Comparison of ENCODE assay signal across 9 cellular contexts in genomic region chr3:11600501-11601282, GRCh38. TPM values are rescaled to one million over a fixed set of nuclear protein-coding genes. Genes with fewer than 3 reads are reported as not detected.
DNase-seq lines count a peak whose midpoint lies in the region; ATAC-seq and TF ChIP-seq lines count a peak whose summit lies in the region.
"Had no signal": no experiment of that assay in that cellular context is flagged by ENCODE, and none has a peak within 500 bp of the region (broad histone marks: within the 10 kb centered on the region; RNA-seq: fewer than 3 reads in every experiment).

No MANE protein-coding gene starts in this region.

- no peak for ATAC-seq in stimulated activated naive CD8-positive, alpha-beta T cell treated with anti-CD3 and anti-CD28 coated beads, Interleukin-15, Interleukin-2, amounts not matched to agents 100 U/mL and 50 U/mL, for 24 hours
- ATAC-seq in HG03439 (IDR thresholded peaks at IDR 0.05; ENCODE audit: unreplicated experiment) (no peak), HG02678 (IDR thresholded peaks at IDR 0.05; ENCODE audit: unreplicated experiment) (no peak)

- H3K4me3 ChIP-seq in liver (ENCODE audit: low read depth in 1 of 3, low read length in 3 of 3), result no peak overlapping the region
- H3K4me3 ChIP-seq in thymus (ENCODE audit: low read length), result no peak overlapping the region

- peak overlapping the region; percentile 87 for H3K27ac Mint-ChIP-seq in stimulated activated naive CD8-positive, alpha-beta T cell treated with anti-CD3 and anti-CD28 coated beads, Interleukin-15, Interleukin-2, amounts not matched to agents 100 ng/mL and 50 ng/mL, for 24 hours
- peak overlapping the region; percentile 42 for H3K27ac Mint-ChIP-seq in dendritic cell treated with granulocyte-macrophage colony-stimulating factor and Interleukin-4, amounts not matched to agents 40 ng/mL and 50 ng/mL, for 4 days
- H3K27ac Mint-ChIP-seq: activated naive CD4-positive, alpha-beta T cell treated with anti-CD3 and anti-CD28 coated beads, Interleukin-2, amount 50 U/mL, for 24 hours had no signal

- TF ChIP-seq CTCF in liver (IDR thresholded peaks at IDR 0.05; ENCODE audit: low read depth, low read length, missing input control), result no peak

- peak overlapping the region; percentile 14 to 33 for H3K27ac ChIP-seq in liver (ENCODE audit: low read depth in 1 of 2, low read length in 2 of 2)
- peak overlapping the region; percentile 69 for H3K27ac ChIP-seq in thymus (ENCODE audit: low read depth)

- in situ Hi-C loops in KBM-7 (cut with MboI; ENCODE audit: low pct_unique_long_range_greater_than_20kb, low sequenced_read_pairs), result no loop called here

- no peak overlapping the region for H3K9ac ChIP-seq in liver (ENCODE audit: low read depth in 1 of 2, low read length in 2 of 2)

- no peaks in the 10 kb centered on the region for H3K9me3 Mint-ChIP-seq in stimulated activated naive CD8-positive, alpha-beta T cell treated with anti-CD3 and anti-CD28 coated beads, Interleukin-15, Interleukin-2, amounts not matched to agents 100 ng/mL and 50 ng/mL, for 24 hours
- peaks cover 13% of the 10 kb centered on the region for H3K9me3 Mint-ChIP-seq in dendritic cell treated with granulocyte-macrophage colony-stimulating factor and Interleukin-4, amounts not matched to agents 40 ng/mL and 50 ng/mL, for 4 days
- H3K9me3 Mint-ChIP-seq: activated naive CD4-positive, alpha-beta T cell treated with anti-CD3 and anti-CD28 coated beads, Interleukin-2, amount 50 U/mL, for 24 hours had no signal

- TF ChIP-seq RAD21 in liver (IDR thresholded peaks at IDR 0.05), result peak; percentile 33 to 38

- H3K4me1 ChIP-seq in liver (ENCODE audit: control insufficient read depth in 4 of 4, insufficient read depth in 4 of 4, low read length in 3 of 4), result no peaks in the 10 kb centered on the region
- H3K4me1 ChIP-seq in thymus (ENCODE audit: control insufficient read depth, insufficient read depth, low read length), result peaks cover 4% of the 10 kb centered on the region

- H3K4me1 Mint-ChIP-seq in stimulated activated naive CD8-positive, alpha-beta T cell treated with anti-CD3 and anti-CD28 coated beads, Interleukin-15, Interleukin-2, amounts not matched to agents 100 ng/mL and 50 ng/mL, for 24 hours (ENCODE audit: low read depth), result peaks cover 54% of the 10 kb centered on the region
- H3K4me1 Mint-ChIP-seq in dendritic cell treated with granulocyte-macrophage colony-stimulating factor and Interleukin-4, amounts not matched to agents 40 ng/mL and 50 ng/mL, for 4 days (ENCODE audit: low read depth), result peaks cover 5% of the 10 kb centered on the region

- no peak for DNase-seq in stimulated activated naive CD8-positive, alpha-beta T cell treated with anti-CD3 and anti-CD28 coated beads, Interleukin-15, Interleukin-2, amounts not matched to agents 100 U/mL and 50 U/mL, for 24 hours
- DNase-seq in KBM-7, result no peak

- 84% methylated on average over 18 of the region's 18 CpGs for WGBS in liver
- WGBS in thymus, result 95% methylated on average over 18 of the region's 18 CpGs

- intact Hi-C loops in dendritic cell treated with granulocyte-macrophage colony-stimulating factor and Interleukin-4, amounts not matched to agents 40 ng/mL and 50 ng/mL, for 4 days (cut with micrococcal nuclease), result no loop called here

- peaks cover 49% of the 10 kb centered on the region for H3K36me3 Mint-ChIP-seq in stimulated activated naive CD8-positive, alpha-beta T cell treated with anti-CD3 and anti-CD28 coated beads, Interleukin-15, Interleukin-2, amounts not matched to agents 100 ng/mL and 50 ng/mL, for 24 hours (ENCODE audit: low read depth)
- peaks cover 58% of the 10 kb centered on the region for H3K36me3 Mint-ChIP-seq in dendritic cell treated with granulocyte-macrophage colony-stimulating factor and Interleukin-4, amounts not matched to agents 40 ng/mL and 50 ng/mL, for 4 days (ENCODE audit: low read depth)

- peak overlapping the region; percentile 34 for H3K4me3 Mint-ChIP-seq in stimulated activated naive CD8-positive, alpha-beta T cell treated with anti-CD3 and anti-CD28 coated beads, Interleukin-15, Interleukin-2, amounts not matched to agents 100 ng/mL and 50 ng/mL, for 24 hours
- H3K4me3 Mint-ChIP-seq in dendritic cell treated with granulocyte-macrophage colony-stimulating factor and Interleukin-4, amounts not matched to agents 40 ng/mL and 50 ng/mL, for 4 days, result no peak overlapping the region
- H3K4me3 Mint-ChIP-seq: activated naive CD4-positive, alpha-beta T cell treated with anti-CD3 and anti-CD28 coated beads, Interleukin-2, amount 50 U/mL, for 24 hours had no signal

- H3K9me3 ChIP-seq in liver (ENCODE audit: control insufficient read depth in 4 of 4, low read length in 3 of 4), result no peaks in the 10 kb centered on the region
- H3K9me3 ChIP-seq in thymus (ENCODE audit: control insufficient read depth), result no peaks in the 10 kb centered on the region

- H3K36me3 ChIP-seq in liver (ENCODE audit: control insufficient read depth in 4 of 4, insufficient read depth in 3 of 4, low read depth in 1 of 4, low read length in 3 of 4) (peaks cover 4 to 12% (median 5%) of the 10 kb centered on the region in 4 donors), thymus (ENCODE audit: control insufficient read depth, insufficient read depth) (peaks cover 25% of the 10 kb centered on the region)

- no peaks in the 10 kb centered on the region for H3K27me3 ChIP-seq in liver (ENCODE audit: control insufficient read depth in 4 of 4, insufficient read depth in 4 of 4, low read length in 3 of 4)
- no peaks in the 10 kb centered on the region for H3K27me3 ChIP-seq in thymus (ENCODE audit: control insufficient read depth, insufficient read depth)

- no peaks in the 10 kb centered on the region for H3K27me3 Mint-ChIP-seq in stimulated activated naive CD8-positive, alpha-beta T cell treated with anti-CD3 and anti-CD28 coated beads, Interleukin-15, Interleukin-2, amounts not matched to agents 100 ng/mL and 50 ng/mL, for 24 hours
- H3K27me3 Mint-ChIP-seq in dendritic cell treated with granulocyte-macrophage colony-stimulating factor and Interleukin-4, amounts not matched to agents 40 ng/mL and 50 ng/mL, for 4 days, result no peaks in the 10 kb centered on the region
- H3K27me3 Mint-ChIP-seq: activated naive CD4-positive, alpha-beta T cell treated with anti-CD3 and anti-CD28 coated beads, Interleukin-2, amount 50 U/mL, for 24 hours had no signal

TF ChIP-seq in liver, 16 proteins besides CTCF, POLR2A, EP300 and RAD21:
- no peak for TF ChIP-seq FOXA2 (IDR thresholded peaks at IDR 0.05)
- TF ChIP-seq JUND (IDR thresholded peaks at IDR 0.05), result peak in 1 of 2 donors; percentile 69
- peak in 1 of 2 donors; percentile 22 for TF ChIP-seq RXRA (IDR thresholded peaks at IDR 0.05)
TF ChIP-seq in liver: peak in this region for 2.

RNA-seq across cellular contexts. Expression of gene VGLL4, which starts 43.0 kb away (rescaled TPM):
- 10 to 100 TPM; 14.3 to 27.9 TPM for total RNA-seq in liver
- 10 to 100 TPM in 1 of 2 donors, 1 to 10 TPM in 1; 7.2 to 11.7 TPM for polyA plus RNA-seq in liver
- polyA plus RNA-seq in thymus, result 47.0 TPM
